18 cellular contexts compared by ENCODE assay signal in the genomic region with DNA sequence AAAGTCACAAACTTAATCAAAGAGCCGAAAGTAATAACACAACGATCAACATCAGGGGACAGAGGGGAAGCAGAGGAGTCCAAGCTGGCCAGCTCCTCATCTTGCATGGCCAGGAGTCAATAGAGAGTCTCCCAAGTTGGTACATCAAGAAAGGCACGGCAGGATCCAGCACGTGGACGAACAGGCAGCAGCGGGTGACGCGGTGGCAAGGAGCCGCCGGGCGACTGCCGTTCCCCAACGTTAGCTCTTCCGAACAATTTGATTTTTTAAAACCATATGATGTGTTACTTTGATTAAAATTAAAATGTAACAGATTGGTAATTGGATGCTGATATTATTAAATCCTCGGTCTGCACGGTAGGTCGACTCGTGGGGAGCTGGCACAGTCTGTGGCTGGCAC.
A peak's percentile ranks its signal among the peaks of the same experiment; 100 is the strongest.
DNase-seq lines count a peak whose midpoint lies in the region; ATAC-seq and TF ChIP-seq lines count a peak whose summit lies in the region.
"Had no signal": no experiment of that assay in that cellular context is flagged by ENCODE, and none has a peak within 500 bp of the region (broad histone marks: within the 10 kb centered on the region; RNA-seq: fewer than 3 reads in every experiment).

No MANE protein-coding gene starts in this region.

- DNase-seq in activated CD4-positive, alpha-beta T cell treated with anti-CD3 and anti-CD28 coated beads, Interleukin-2, amount 10 ng/mL, durations not matched to agents 7 days and 5 days = peak; percentile 4
- DNase-seq in activated CD4-positive, alpha-beta T cell treated with anti-CD3 and anti-CD28 coated beads, Interleukin-2, amount 10 ng/mL, durations not matched to agents 24 days and 14 days = no peak
- DNase-seq in Peyer's patch = peak; percentile 5 to 11 (median 8)
- peak; percentile 21 for DNase-seq in left lobe of liver (ENCODE audit: low spot score)
- peak; percentile 42 for DNase-seq in spleen
- no peak for DNase-seq in GM19238 (ENCODE audit: insufficient read length, low spot score)
- DNase-seq in WTC11 (ENCODE audit: low spot score) = no peak
- DNase-seq in amygdala (lab: John Stamatoyannopoulos, UW) = no peak
- DNase-seq: 8988T; BE2C; CD4-positive, alpha-beta T cell; HFFc6; KG1; NCI-H1436 treated with DMSO at 0.1 percent for 48 hours; NCI-H2029 treated with DMSO at 0.1 percent for 48 hours; NCI-H2171 treated with DMSO at 0.1 percent for 48 hours; NCI-H524; Right ventricle myocardium superior had no signal

- no peak overlapping the region for H3K27ac Mint-ChIP-seq in activated CD4-positive, alpha-beta T cell treated with anti-CD3 and anti-CD28 coated beads, Interleukin-2, amount 10 ng/mL, durations not matched to agents 7 days and 5 days
- H3K27ac Mint-ChIP-seq in activated CD4-positive, alpha-beta T cell treated with anti-CD3 and anti-CD28 coated beads, Interleukin-2, amount 10 ng/mL, durations not matched to agents 24 days and 14 days = no peak overlapping the region
- H3K27ac Mint-ChIP-seq in WTC11 = no peak overlapping the region
- H3K27ac Mint-ChIP-seq: CD4-positive, alpha-beta T cell; HFFc6 had no signal

- CTCF ChIA-PET in activated CD4-positive, alpha-beta T cell treated with anti-CD3 and anti-CD28 coated beads, Interleukin-2, amount 10 ng/mL, durations not matched to agents 7 days and 5 days (lab: Charles Lee) = no interaction called here
- CTCF ChIA-PET in WTC11 (lab: Charles Lee) = no interaction called here

- no peaks in the 10 kb centered on the region for H3K27me3 Mint-ChIP-seq in activated CD4-positive, alpha-beta T cell treated with anti-CD3 and anti-CD28 coated beads, Interleukin-2, amount 10 ng/mL, durations not matched to agents 7 days and 5 days
- H3K27me3 Mint-ChIP-seq in activated CD4-positive, alpha-beta T cell treated with anti-CD3 and anti-CD28 coated beads, Interleukin-2, amount 10 ng/mL, durations not matched to agents 24 days and 14 days = peaks cover 7% of the 10 kb centered on the region
- H3K27me3 Mint-ChIP-seq in WTC11 (ENCODE audit: low read depth) = peaks cover 26% of the 10 kb centered on the region
- H3K27me3 Mint-ChIP-seq: CD4-positive, alpha-beta T cell had no signal

- H3K9me3 Mint-ChIP-seq in activated CD4-positive, alpha-beta T cell treated with anti-CD3 and anti-CD28 coated beads, Interleukin-2, amount 10 ng/mL, durations not matched to agents 7 days and 5 days = no peaks in the 10 kb centered on the region
- no peaks in the 10 kb centered on the region for H3K9me3 Mint-ChIP-seq in activated CD4-positive, alpha-beta T cell treated with anti-CD3 and anti-CD28 coated beads, Interleukin-2, amount 10 ng/mL, durations not matched to agents 24 days and 14 days
- peaks cover 17% of the 10 kb centered on the region for H3K9me3 Mint-ChIP-seq in WTC11
- H3K9me3 Mint-ChIP-seq: CD4-positive, alpha-beta T cell had no signal

- H3K4me1 Mint-ChIP-seq in activated CD4-positive, alpha-beta T cell treated with anti-CD3 and anti-CD28 coated beads, Interleukin-2, amount 10 ng/mL, durations not matched to agents 7 days and 5 days = no peaks in the 10 kb centered on the region
- no peaks in the 10 kb centered on the region for H3K4me1 Mint-ChIP-seq in activated CD4-positive, alpha-beta T cell treated with anti-CD3 and anti-CD28 coated beads, Interleukin-2, amount 10 ng/mL, durations not matched to agents 24 days and 14 days
- peaks cover 35% of the 10 kb centered on the region for H3K4me1 Mint-ChIP-seq in WTC11

- WGBS in spleen, 5 donors = 95 to 97% (median 96%) methylated on average over 18 of the region's 18 CpGs

- TF ChIP-seq POLR2A in Peyer's patch (IDR thresholded peaks at IDR 0.05) (no peak), spleen (IDR thresholded peaks at IDR 0.05) (no peak)

- H3K4me1 ChIP-seq in Peyer's patch (peaks cover 0 to 6% (median 0%) of the 10 kb centered on the region in 4 donors), spleen (peaks cover 0 to 22% (median 1%) of the 10 kb centered on the region in 6 donors)
- H3K4me1 ChIP-seq: BE2C had no signal

- H3K4me3 Mint-ChIP-seq in activated CD4-positive, alpha-beta T cell treated with anti-CD3 and anti-CD28 coated beads, Interleukin-2, amount 10 ng/mL, durations not matched to agents 7 days and 5 days = no peak overlapping the region
- H3K4me3 Mint-ChIP-seq in activated CD4-positive, alpha-beta T cell treated with anti-CD3 and anti-CD28 coated beads, Interleukin-2, amount 10 ng/mL, durations not matched to agents 24 days and 14 days = no peak overlapping the region
- H3K4me3 Mint-ChIP-seq in WTC11 = no peak overlapping the region
- H3K4me3 Mint-ChIP-seq: CD4-positive, alpha-beta T cell; HFFc6 had no signal

- H3K4me3 ChIP-seq in Peyer's patch (no peak overlapping the region), spleen (no peak overlapping the region)

- H3K36me3 ChIP-seq in Peyer's patch = peaks cover 0 to 17% (median 0%) of the 10 kb centered on the region in 3 donors
- H3K36me3 ChIP-seq in spleen = peaks cover 0 to 20% (median 11%) of the 10 kb centered on the region in 6 donors
- H3K36me3 ChIP-seq: BE2C had no signal

- POLR2A ChIA-PET in activated CD4-positive, alpha-beta T cell treated with anti-CD3 and anti-CD28 coated beads, Interleukin-2, amount 10 ng/mL, durations not matched to agents 7 days and 5 days (lab: Charles Lee) = no interaction called here
- POLR2A ChIA-PET in WTC11 (lab: Charles Lee) = interaction anchor here (1.0 kb wide), 1 partner anchor 56 kb away, joined by 3 read pairs; no protein-coding TSS in a partner anchor

- H3K27ac ChIP-seq in Peyer's patch (no peak overlapping the region), spleen (no peak overlapping the region)

- H3K36me3 Mint-ChIP-seq in activated CD4-positive, alpha-beta T cell treated with anti-CD3 and anti-CD28 coated beads, Interleukin-2, amount 10 ng/mL, durations not matched to agents 7 days and 5 days (ENCODE audit: low read depth) = no peaks in the 10 kb centered on the region
- H3K36me3 Mint-ChIP-seq in activated CD4-positive, alpha-beta T cell treated with anti-CD3 and anti-CD28 coated beads, Interleukin-2, amount 10 ng/mL, durations not matched to agents 24 days and 14 days (ENCODE audit: low read depth) = no peaks in the 10 kb centered on the region
- peaks cover 29% of the 10 kb centered on the region for H3K36me3 Mint-ChIP-seq in WTC11

- no peaks in the 10 kb centered on the region for H3K27me3 ChIP-seq in Peyer's patch
- no peaks in the 10 kb centered on the region for H3K27me3 ChIP-seq in spleen (replicated peaks in 1 of 7)
- H3K27me3 ChIP-seq: BE2C had no signal

- TF ChIP-seq CTCF in Peyer's patch (IDR thresholded peaks at IDR 0.05) (no peak), spleen (IDR thresholded peaks at IDR 0.05 in 8 of 11, conservative IDR thresholded peaks at IDR 0.05 in 3 of 11) (no peak), WTC11 (IDR thresholded peaks at IDR 0.05) (no peak)

- intact Hi-C loops in activated CD4-positive, alpha-beta T cell treated with anti-CD3 and anti-CD28 coated beads, Interleukin-2, amount 10 ng/mL, durations not matched to agents 24 days and 14 days (cut with micrococcal nuclease) = no loop called here
- intact Hi-C loops in spleen (cut with DNase I; ENCODE audit: low total_unique reads) = no loop called here

- H3K9me3 ChIP-seq in Peyer's patch (no peaks in the 10 kb centered on the region), spleen (peaks cover 0 to 7% (median 0%) of the 10 kb centered on the region in 8 donors)
- H3K9me3 ChIP-seq: BE2C had no signal

- ATAC-seq in left lobe of liver (no peak), WTC11 (no peak)

TF ChIP-seq in WTC11, 78 proteins besides CTCF, POLR2A, EP300 and RAD21 (continues in another document):
- TF ChIP-seq FOXK1 (CRISPR knock-in tag; IDR thresholded peaks at IDR 0.05) (no peak), TEAD4 (CRISPR knock-in tag; IDR thresholded peaks at IDR 0.05) (no peak), NR1H2 (CRISPR knock-in tag; IDR thresholded peaks at IDR 0.05) (no peak)
- TF ChIP-seq, protein P1, sequence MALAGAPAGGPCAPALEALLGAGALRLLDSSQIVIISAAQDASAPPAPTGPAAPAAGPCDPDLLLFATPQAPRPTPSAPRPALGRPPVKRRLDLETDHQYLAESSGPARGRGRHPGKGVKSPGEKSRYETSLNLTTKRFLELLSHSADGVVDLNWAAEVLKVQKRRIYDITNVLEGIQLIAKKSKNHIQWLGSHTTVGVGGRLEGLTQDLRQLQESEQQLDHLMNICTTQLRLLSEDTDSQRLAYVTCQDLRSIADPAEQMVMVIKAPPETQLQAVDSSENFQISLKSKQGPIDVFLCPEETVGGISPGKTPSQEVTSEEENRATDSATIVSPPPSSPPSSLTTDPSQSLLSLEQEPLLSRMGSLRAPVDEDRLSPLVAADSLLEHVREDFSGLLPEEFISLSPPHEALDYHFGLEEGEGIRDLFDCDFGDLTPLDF (CRISPR knock-in tag; IDR thresholded peaks at IDR 0.05) = no peak
- TF ChIP-seq, protein P2, sequence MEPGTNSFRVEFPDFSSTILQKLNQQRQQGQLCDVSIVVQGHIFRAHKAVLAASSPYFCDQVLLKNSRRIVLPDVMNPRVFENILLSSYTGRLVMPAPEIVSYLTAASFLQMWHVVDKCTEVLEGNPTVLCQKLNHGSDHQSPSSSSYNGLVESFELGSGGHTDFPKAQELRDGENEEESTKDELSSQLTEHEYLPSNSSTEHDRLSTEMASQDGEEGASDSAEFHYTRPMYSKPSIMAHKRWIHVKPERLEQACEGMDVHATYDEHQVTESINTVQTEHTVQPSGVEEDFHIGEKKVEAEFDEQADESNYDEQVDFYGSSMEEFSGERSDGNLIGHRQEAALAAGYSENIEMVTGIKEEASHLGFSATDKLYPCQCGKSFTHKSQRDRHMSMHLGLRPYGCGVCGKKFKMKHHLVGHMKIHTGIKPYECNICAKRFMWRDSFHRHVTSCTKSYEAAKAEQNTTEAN (CRISPR knock-in tag; IDR thresholded peaks at IDR 0.05) = no peak
- TF ChIP-seq, protein P3, sequence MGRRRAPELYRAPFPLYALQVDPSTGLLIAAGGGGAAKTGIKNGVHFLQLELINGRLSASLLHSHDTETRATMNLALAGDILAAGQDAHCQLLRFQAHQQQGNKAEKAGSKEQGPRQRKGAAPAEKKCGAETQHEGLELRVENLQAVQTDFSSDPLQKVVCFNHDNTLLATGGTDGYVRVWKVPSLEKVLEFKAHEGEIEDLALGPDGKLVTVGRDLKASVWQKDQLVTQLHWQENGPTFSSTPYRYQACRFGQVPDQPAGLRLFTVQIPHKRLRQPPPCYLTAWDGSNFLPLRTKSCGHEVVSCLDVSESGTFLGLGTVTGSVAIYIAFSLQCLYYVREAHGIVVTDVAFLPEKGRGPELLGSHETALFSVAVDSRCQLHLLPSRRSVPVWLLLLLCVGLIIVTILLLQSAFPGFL (CRISPR knock-in tag; IDR thresholded peaks at IDR 0.05; ENCODE audit: borderline replicate concordance) = no peak
- TF ChIP-seq, protein P4, sequence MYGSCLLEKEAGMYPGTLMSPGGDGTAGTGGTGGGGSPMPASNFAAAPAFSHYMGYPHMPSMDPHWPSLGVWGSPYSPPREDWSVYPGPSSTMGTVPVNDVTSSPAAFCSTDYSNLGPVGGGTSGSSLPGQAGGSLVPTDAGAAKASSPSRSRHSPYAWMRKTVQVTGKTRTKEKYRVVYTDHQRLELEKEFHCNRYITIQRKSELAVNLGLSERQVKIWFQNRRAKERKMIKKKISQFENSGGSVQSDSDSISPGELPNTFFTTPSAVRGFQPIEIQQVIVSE (CRISPR knock-in tag; IDR thresholded peaks at IDR 0.05; ENCODE audit: borderline replicate concordance) = no peak

Comparison
In these comparisons a context has a peak if more than half of its experiments do, and no peak if none do; other contexts are left out.
1. DNase-seq: peak in activated CD4-positive, alpha-beta T cell treated with anti-CD3 and anti-CD28 coated beads, Interleukin-2, amount 10 ng/mL, durations not matched to agents 7 days and 5 days (single experiment), Peyer's patch (3 of 3), left lobe of liver (single experiment) and spleen (single experiment); none in activated CD4-positive, alpha-beta T cell treated with anti-CD3 and anti-CD28 coated beads, Interleukin-2, amount 10 ng/mL, durations not matched to agents 24 days and 14 days (single experiment), GM19238 (single experiment), WTC11 (single experiment) and amygdala (0 of 56).